ENCODE assay signal across 28 cellular contexts in genomic region chr17:72934927-72935326, GRCh38.
"Had no signal": no experiment of that assay in that cellular context is flagged by ENCODE, and none has a peak within 500 bp of the region (broad histone marks: within the 10 kb centered on the region; RNA-seq: fewer than 3 reads in every experiment).

No MANE protein-coding gene starts in this region.

- H3K4me1 ChIP-seq: parathyroid adenoma, psoas muscle, suprapubic skin, testis, tibial artery, transverse colon, upper lobe of left lung, vagina had no signal

- H3K4me2 ChIP-seq: neural progenitor cell, smooth muscle cell had no signal

- DNase-seq: natural killer cell; occipital lobe; ovary; posterior cingulate gyrus; psoas muscle; right cardiac atrium; spleen; stimulated activated CD4-positive, alpha-beta T cell treated with anti-CD3 and anti-CD28 coated beads, Interleukin-12 subunit alpha, Interleukin-12 subunit beta, amount 100 ng/mL, for 4 hours; stimulated activated CD4-positive, alpha-beta T cell treated with anti-CD3 and anti-CD28 coated beads, Interleukin-1b, Interleukin-23, amount 100 ng/mL, for 48 hours; stimulated activated CD4-positive, alpha-beta T cell treated with anti-CD3 and anti-CD28 coated beads, Interleukin-4, amount 100 ng/mL, for 1 hour; stimulated activated CD4-positive, alpha-beta T cell treated with anti-CD3 and anti-CD28 coated beads, Interleukin-4, amount 100 ng/mL, for 4 hours; stimulated activated CD8-positive, alpha-beta memory T cell treated with anti-CD3 and anti-CD28 coated beads, Interleukin-4, amount 100 ng/mL, for 48 hours; stimulated activated naive CD4-positive, alpha-beta T cell; stimulated activated naive CD8-positive, alpha-beta T cell treated with anti-CD3 and anti-CD28 coated beads, Interleukin-15, amount 100 ng/mL, for 72 hours; stimulated activated naive CD8-positive, alpha-beta T cell treated with anti-CD3 and anti-CD28 coated beads, Interleukin-15, Interleukin-2, amounts not matched to agents 100 U/mL and 50 U/mL, for 24 hours; substantia nigra; testis; tibial artery; transverse colon; upper lobe of left lung had no signal

- H3K36me3 ChIP-seq: neural progenitor cell, ovary, suprapubic skin, tibial artery, transverse colon, upper lobe of left lung, vagina had no signal

- H3K79me2 ChIP-seq: parathyroid adenoma had no signal

- H3K4me3 ChIP-seq: neural progenitor cell, ovary, psoas muscle, skin epidermis, smooth muscle cell, spleen, suprapubic skin, testis, tibial artery, transverse colon, upper lobe of left lung, vagina had no signal

- H3K9ac ChIP-seq: neural progenitor cell, parathyroid adenoma had no signal

- H3K27ac ChIP-seq: neural progenitor cell, ovary, parathyroid adenoma, psoas muscle, skin epidermis, spleen, suprapubic skin, testis, tibial artery, transverse colon, upper lobe of left lung, vagina had no signal

- ATAC-seq: natural killer cell; psoas muscle; right cardiac atrium; sciatic nerve; stimulated activated memory B cell treated with anti-CD40 and anti-IgM and Interleukin-4, amounts not matched to agents 10 μg/mL and 1 μg/mL and 100 μg/mL, for 72 hours; stimulated activated naive CD8-positive, alpha-beta T cell treated with anti-CD3 and anti-CD28 coated beads, Interleukin-15, amount 100 ng/mL, for 72 hours; stimulated activated naive CD8-positive, alpha-beta T cell treated with anti-CD3 and anti-CD28 coated beads, Interleukin-15, Interleukin-2, amounts not matched to agents 100 U/mL and 50 U/mL, for 24 hours had no signal

- H3K9me3 ChIP-seq: ovary, psoas muscle, spleen, suprapubic skin, testis, tibial artery, transverse colon, upper lobe of left lung, vagina had no signal

- H2AFZ ChIP-seq: neural progenitor cell, parathyroid adenoma had no signal

- H3K27me3 ChIP-seq: neural progenitor cell, ovary, spleen, suprapubic skin, testis, tibial artery, transverse colon, upper lobe of left lung, vagina had no signal
